In the genomic region with DNA sequence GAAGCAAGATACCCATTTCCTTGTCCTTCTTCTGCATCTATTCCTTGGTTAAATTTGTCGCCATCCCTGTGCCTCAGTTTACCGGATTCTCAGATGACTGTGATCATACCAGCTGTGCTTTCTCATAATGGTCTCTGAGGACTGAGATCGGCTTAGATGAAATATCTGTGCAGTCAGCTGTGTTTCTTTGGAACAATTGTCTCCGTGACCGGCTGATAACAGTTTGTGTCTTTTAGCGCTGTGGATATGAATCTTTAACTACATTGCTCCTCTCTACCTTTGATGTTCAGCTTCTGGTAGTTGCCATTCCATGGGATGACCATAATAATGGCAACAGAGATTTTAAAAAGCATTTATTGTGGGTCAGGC, we compare ENCODE assay signal across 1 cellular context.
TF ChIP-seq lines count a peak whose summit lies in the region.

No MANE protein-coding gene starts in this region.

TF ChIP-seq in HepG2, 621 proteins besides CTCF, POLR2A, EP300 and RAD21 (continued from another document):
- TF ChIP-seq, protein P1, sequence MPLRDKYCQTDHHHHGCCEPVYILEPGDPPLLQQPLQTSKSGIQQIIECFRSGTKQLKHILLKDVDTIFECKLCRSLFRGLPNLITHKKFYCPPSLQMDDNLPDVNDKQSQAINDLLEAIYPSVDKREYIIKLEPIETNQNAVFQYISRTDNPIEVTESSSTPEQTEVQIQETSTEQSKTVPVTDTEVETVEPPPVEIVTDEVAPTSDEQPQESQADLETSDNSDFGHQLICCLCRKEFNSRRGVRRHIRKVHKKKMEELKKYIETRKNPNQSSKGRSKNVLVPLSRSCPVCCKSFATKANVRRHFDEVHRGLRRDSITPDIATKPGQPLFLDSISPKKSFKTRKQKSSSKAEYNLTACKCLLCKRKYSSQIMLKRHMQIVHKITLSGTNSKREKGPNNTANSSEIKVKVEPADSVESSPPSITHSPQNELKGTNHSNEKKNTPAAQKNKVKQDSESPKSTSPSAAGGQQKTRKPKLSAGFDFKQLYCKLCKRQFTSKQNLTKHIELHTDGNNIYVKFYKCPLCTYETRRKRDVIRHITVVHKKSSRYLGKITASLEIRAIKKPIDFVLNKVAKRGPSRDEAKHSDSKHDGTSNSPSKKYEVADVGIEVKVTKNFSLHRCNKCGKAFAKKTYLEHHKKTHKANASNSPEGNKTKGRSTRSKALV (CRISPR knock-in tag; IDR thresholded peaks at IDR 0.05) = 0 out of 2 replicates have a peak, but pooled peaks have one; percentile 35
- no peak for TF ChIP-seq REXO4 (CRISPR knock-in tag; IDR thresholded peaks at IDR 0.05; ENCODE audit: borderline replicate concordance)
- 0 out of 2 replicates have a peak, but pooled peaks have one; percentile 8 for TF ChIP-seq MAF1 (CRISPR knock-in tag; IDR thresholded peaks at IDR 0.05; ENCODE audit: borderline replicate concordance)
- TF ChIP-seq ATF2 (CRISPR knock-in tag; IDR thresholded peaks at IDR 0.05) = no peak
- 0 out of 2 replicates have a peak, but pooled peaks have one; percentile 22 for TF ChIP-seq ZNF616 (CRISPR knock-in tag; IDR thresholded peaks at IDR 0.05; ENCODE audit: low read depth)
- TF ChIP-seq, protein P2, sequence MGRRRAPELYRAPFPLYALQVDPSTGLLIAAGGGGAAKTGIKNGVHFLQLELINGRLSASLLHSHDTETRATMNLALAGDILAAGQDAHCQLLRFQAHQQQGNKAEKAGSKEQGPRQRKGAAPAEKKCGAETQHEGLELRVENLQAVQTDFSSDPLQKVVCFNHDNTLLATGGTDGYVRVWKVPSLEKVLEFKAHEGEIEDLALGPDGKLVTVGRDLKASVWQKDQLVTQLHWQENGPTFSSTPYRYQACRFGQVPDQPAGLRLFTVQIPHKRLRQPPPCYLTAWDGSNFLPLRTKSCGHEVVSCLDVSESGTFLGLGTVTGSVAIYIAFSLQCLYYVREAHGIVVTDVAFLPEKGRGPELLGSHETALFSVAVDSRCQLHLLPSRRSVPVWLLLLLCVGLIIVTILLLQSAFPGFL (CRISPR knock-in tag; IDR thresholded peaks at IDR 0.05) = 0 out of 2 replicates have a peak, but pooled peaks have one; percentile 3
- TF ChIP-seq NFKBIZ (CRISPR knock-in tag; IDR thresholded peaks at IDR 0.05) = 0 out of 2 replicates have a peak, but pooled peaks have one; percentile 7
- 0 out of 2 replicates have a peak, but pooled peaks have one; percentile 18 for TF ChIP-seq PAX8 (CRISPR knock-in tag; IDR thresholded peaks at IDR 0.05; ENCODE audit: borderline replicate concordance)
- 0 out of 2 replicates have a peak, but pooled peaks have one; percentile 14 for TF ChIP-seq KLF6 (CRISPR knock-in tag; IDR thresholded peaks at IDR 0.05)
- 0 out of 2 replicates have a peak, but pooled peaks have one; percentile 4 for TF ChIP-seq SAFB2 (CRISPR knock-in tag; IDR thresholded peaks at IDR 0.05; ENCODE audit: borderline replicate concordance, low read depth)
